21 cellular contexts compared by ENCODE assay signal in the genomic region with DNA sequence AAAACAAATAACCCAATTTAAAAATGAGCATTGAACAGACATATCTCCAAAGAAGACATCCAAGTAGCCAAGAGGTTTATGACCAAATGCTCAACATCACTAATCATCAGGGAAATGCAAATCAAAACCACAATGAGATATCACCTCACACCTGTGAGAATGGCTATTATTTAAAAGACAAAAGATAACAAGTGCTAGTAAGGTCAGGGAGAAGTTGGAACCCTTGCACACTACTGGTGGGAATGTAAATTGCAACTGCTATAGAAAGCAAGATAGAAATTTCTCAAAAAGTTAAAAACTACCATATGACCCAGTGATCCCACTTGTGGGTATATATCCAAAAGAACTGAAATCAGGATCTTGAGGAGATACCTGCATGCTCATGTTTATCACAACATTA. TPM values are rescaled to one million over a fixed set of nuclear protein-coding genes. Genes with fewer than 3 reads are reported as not detected.
A peak's percentile ranks its signal among the peaks of the same experiment; 100 is the strongest.
DNase-seq lines count a peak whose midpoint lies in the region; ATAC-seq and TF ChIP-seq lines count a peak whose summit lies in the region.
"Had no signal": no experiment of that assay in that cellular context is flagged by ENCODE, and none has a peak within 500 bp of the region (broad histone marks: within the 10 kb centered on the region; RNA-seq: fewer than 3 reads in every experiment).

No MANE protein-coding gene starts in this region.

- H3K27ac Mint-ChIP-seq in chondrocyte (ENCODE audit: unreplicated experiment) = no peak overlapping the region
- H3K27ac Mint-ChIP-seq in nephron progenitor cell = no peak overlapping the region

- ATAC-seq in GM21423 (IDR thresholded peaks at IDR 0.05; ENCODE audit: unreplicated experiment) = no peak
- ATAC-seq: esophagus mucosa; left colon; stimulated activated naive CD8-positive, alpha-beta T cell treated with anti-CD3 and anti-CD28 coated beads, Interleukin-15, Interleukin-2, amounts not matched to agents 100 U/mL and 50 U/mL, for 24 hours had no signal

- no peaks in the 10 kb centered on the region for H3K27me3 ChIP-seq in testis
- H3K27me3 ChIP-seq: Peyer's patch, uterus had no signal

- H3K9me3 Mint-ChIP-seq in chondrocyte (ENCODE audit: low read depth) (peaks cover 5% of the 10 kb centered on the region), nephron progenitor cell (no peaks in the 10 kb centered on the region)

- H3K4me3 Mint-ChIP-seq in chondrocyte (ENCODE audit: unreplicated experiment) (no peak overlapping the region), nephron progenitor cell (no peak overlapping the region)

- H3K4me3 ChIP-seq in testis = no peak overlapping the region
- H3K4me3 ChIP-seq: Peyer's patch, prostate gland, uterus had no signal

- H3K4me1 ChIP-seq in testis = peaks cover 43% of the 10 kb centered on the region
- H3K4me1 ChIP-seq: uterus had no signal

- H3K27ac ChIP-seq in C4-2B = no peak overlapping the region
- no peak overlapping the region for H3K27ac ChIP-seq in testis
- H3K27ac ChIP-seq: Peyer's patch, prostate gland, uterus, WERI-Rb-1 had no signal

- intact Hi-C loops in testis (cut with DNase I; ENCODE audit: low total_unique reads) = no loop called here

- no peak for TF ChIP-seq RAD21 in Ishikawa (IDR thresholded peaks at IDR 0.05; ENCODE audit: low read depth)

- H3K27me3 Mint-ChIP-seq in chondrocyte (ENCODE audit: low read depth) (no peaks in the 10 kb centered on the region), nephron progenitor cell (ENCODE audit: low read depth, poor library complexity) (no peaks in the 10 kb centered on the region)

- TF ChIP-seq CTCF in C4-2B (conservative IDR thresholded peaks at IDR 0.05) = peak; percentile 24
- TF ChIP-seq CTCF in chondrocyte (IDR thresholded peaks at IDR 0.05) = peak; percentile 44
- peak; percentile 6 for TF ChIP-seq CTCF in nephron progenitor cell (IDR thresholded peaks at IDR 0.05)
- TF ChIP-seq CTCF in testis (IDR thresholded peaks at IDR 0.05) = no peak

- DNase-seq in chondrocyte (ENCODE audit: low spot score) = no peak
- no peak for DNase-seq in nephron progenitor cell
- DNase-seq in testis = no peak
- DNase-seq in dedifferentiated amniotic fluid mesenchymal stem cell (ENCODE audit: extremely low spot score) = no peak
- no peak for DNase-seq in DMS153 treated with DMSO at 0.1 percent for 48 hours (lab: John Stamatoyannopoulos, UW; ENCODE audit: unreplicated experiment)
- DNase-seq: amniotic stem cell; cortex of kidney; GOT3; hypothalamus; left colon; NCI-H2029 treated with DMSO at 0.1 percent for 48 hours; NCI-H526 treated with DMSO at 0.1 percent for 48 hours; Peyer's patch; stimulated activated naive CD8-positive, alpha-beta T cell treated with anti-CD3 and anti-CD28 coated beads, Interleukin-15, Interleukin-2, amounts not matched to agents 100 U/mL and 50 U/mL, for 24 hours; uterus; WERI-Rb-1 had no signal

- no peak for TF ChIP-seq POLR2A in testis (IDR thresholded peaks at IDR 0.05)

- TF ChIP-seq EP300 in Ishikawa (IDR thresholded peaks at IDR 0.05; ENCODE audit: borderline replicate concordance) = no peak

- peaks cover 40% of the 10 kb centered on the region for H3K4me1 Mint-ChIP-seq in chondrocyte (ENCODE audit: low read depth)
- H3K4me1 Mint-ChIP-seq in nephron progenitor cell = peaks cover 5% of the 10 kb centered on the region

- H3K9me3 ChIP-seq in testis = no peaks in the 10 kb centered on the region
- H3K9me3 ChIP-seq: Peyer's patch, prostate gland, uterus had no signal

- H3K36me3 ChIP-seq in testis (ENCODE audit: low read depth, missing control alignments) = no peaks in the 10 kb centered on the region
- H3K36me3 ChIP-seq: Peyer's patch, prostate gland, uterus, WERI-Rb-1 had no signal

- H3K36me3 Mint-ChIP-seq in chondrocyte (ENCODE audit: low read depth) (peaks cover 1% of the 10 kb centered on the region), nephron progenitor cell (ENCODE audit: low read depth) (no peaks in the 10 kb centered on the region)

TF ChIP-seq in Ishikawa, 13 proteins besides CTCF, POLR2A, EP300 and RAD21:
- TF ChIP-seq EGR1 (IDR thresholded peaks at IDR 0.05) (no peak), TCF12 (IDR thresholded peaks at IDR 0.05; ENCODE audit: low read depth) (no peak), TEAD4 (IDR thresholded peaks at IDR 0.05) (peak; percentile 50)
- TF ChIP-seq, protein P1, sequence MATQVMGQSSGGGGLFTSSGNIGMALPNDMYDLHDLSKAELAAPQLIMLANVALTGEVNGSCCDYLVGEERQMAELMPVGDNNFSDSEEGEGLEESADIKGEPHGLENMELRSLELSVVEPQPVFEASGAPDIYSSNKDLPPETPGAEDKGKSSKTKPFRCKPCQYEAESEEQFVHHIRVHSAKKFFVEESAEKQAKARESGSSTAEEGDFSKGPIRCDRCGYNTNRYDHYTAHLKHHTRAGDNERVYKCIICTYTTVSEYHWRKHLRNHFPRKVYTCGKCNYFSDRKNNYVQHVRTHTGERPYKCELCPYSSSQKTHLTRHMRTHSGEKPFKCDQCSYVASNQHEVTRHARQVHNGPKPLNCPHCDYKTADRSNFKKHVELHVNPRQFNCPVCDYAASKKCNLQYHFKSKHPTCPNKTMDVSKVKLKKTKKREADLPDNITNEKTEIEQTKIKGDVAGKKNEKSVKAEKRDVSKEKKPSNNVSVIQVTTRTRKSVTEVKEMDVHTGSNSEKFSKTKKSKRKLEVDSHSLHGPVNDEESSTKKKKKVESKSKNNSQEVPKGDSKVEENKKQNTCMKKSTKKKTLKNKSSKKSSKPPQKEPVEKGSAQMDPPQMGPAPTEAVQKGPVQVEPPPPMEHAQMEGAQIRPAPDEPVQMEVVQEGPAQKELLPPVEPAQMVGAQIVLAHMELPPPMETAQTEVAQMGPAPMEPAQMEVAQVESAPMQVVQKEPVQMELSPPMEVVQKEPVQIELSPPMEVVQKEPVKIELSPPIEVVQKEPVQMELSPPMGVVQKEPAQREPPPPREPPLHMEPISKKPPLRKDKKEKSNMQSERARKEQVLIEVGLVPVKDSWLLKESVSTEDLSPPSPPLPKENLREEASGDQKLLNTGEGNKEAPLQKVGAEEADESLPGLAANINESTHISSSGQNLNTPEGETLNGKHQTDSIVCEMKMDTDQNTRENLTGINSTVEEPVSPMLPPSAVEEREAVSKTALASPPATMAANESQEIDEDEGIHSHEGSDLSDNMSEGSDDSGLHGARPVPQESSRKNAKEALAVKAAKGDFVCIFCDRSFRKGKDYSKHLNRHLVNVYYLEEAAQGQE (IDR thresholded peaks at IDR 0.05; ENCODE audit: low read depth) = no peak

RNA-seq across cellular contexts. Expression of a gene that starts 49.5 kb away (rescaled TPM):
- total RNA-seq in chondrocyte (22.6 to 27.1 TPM (median 24.9 TPM) in 3 replicates), testis (10 to 100 TPM; 63.2 to 90.9 TPM)
- 30.6 TPM for polyA plus RNA-seq in testis (ENCODE audit: insufficient read depth, low read depth, low replicate concordance)

Comparison
In these comparisons a context has a peak if more than half of its experiments do, and no peak if none do; other contexts are left out.
1. CTCF ChIP-seq: peak in C4-2B (single experiment), chondrocyte (single experiment) and nephron progenitor cell (single experiment); none in testis (0 of 3).